In the genomic region with DNA sequence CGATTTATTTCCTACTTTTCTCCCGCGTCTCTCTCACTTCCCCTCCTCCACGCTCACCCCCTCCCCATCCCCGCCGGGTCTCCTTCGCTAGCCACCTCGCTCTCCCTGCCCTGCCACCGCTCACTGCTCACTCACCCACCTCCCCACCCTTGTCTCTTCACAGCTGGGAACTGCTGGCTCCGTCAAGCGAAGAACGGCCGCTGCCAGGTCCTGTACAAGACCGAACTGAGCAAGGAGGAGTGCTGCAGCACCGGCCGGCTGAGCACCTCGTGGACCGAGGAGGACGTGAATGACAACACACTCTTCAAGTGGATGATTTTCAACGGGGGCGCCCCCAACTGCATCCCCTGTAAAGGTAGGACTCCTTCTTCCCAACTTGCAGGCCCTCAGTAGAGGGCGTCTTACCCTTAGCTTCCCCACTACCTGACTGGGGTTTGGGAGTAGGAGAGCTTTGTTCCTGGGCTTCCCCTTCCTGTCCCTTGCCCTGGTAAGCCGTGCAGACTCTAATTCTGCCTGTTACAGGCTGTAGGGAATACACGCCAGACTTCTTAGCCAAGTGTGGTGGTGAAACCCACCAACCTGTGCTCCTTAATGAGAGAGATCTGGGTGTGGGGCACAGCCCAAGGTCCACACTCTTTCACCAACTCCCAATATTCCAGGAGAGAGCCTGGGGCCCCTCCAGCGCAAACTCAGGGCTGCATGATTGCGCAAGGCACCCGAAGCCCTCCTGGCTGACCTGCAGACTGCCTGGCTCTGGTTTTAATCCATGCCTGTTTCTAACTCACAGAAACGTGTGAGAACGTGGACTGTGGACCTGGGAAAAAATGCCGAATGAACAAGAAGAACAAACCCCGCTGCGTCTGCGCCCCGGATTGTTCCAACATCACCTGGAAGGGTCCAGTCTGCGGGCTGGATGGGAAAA, we compare ENCODE assay signal across 8 cellular contexts. TPM values are rescaled to one million over a fixed set of nuclear protein-coding genes. Genes with fewer than 3 reads are reported as not detected.
DNase-seq lines count a peak whose midpoint lies in the region; ATAC-seq and TF ChIP-seq lines count a peak whose summit lies in the region.

No MANE protein-coding gene starts in this region.

- peak overlapping the region; percentile 2 to 64 (median 44); a peak in 4 of 7 replicates for H3K27ac Mint-ChIP-seq in H9

- H3K4me3 Mint-ChIP-seq in H9 = peak overlapping the region; percentile 98 to 99

- H3K4me1 Mint-ChIP-seq in H9 = peaks cover 17 to 20% of the 10 kb centered on the region in 2 experiments

- no peak for TF ChIP-seq POLR2A in esophagus muscularis mucosa (IDR thresholded peaks at IDR 0.05; ENCODE audit: low read depth)

- H3K36me3 Mint-ChIP-seq in H9 (ENCODE audit: insufficient read depth in 1 of 3, low read depth in 3 of 3) = peaks cover 19 to 53% (median 34%) of the 10 kb centered on the region in 3 experiments; a peak in 6 of 7 replicates

- no peak overlapping the region for H2BK15ac ChIP-seq in H9 (ENCODE audit: low read depth, low read length)

- no peak overlapping the region for H2BK5ac ChIP-seq in H9 (ENCODE audit: insufficient read length, low read length)

- no peaks in the 10 kb centered on the region for H3K79me1 ChIP-seq in H9 (ENCODE audit: insufficient read depth, low read depth, low read length, poor library complexity, severe bottlenecking)

- H3K4me1 ChIP-seq in H9 (ENCODE audit: insufficient read depth, low read length) (peaks cover 5% of the 10 kb centered on the region; the same call in 1 of the 2 replicates), esophagus muscularis mucosa (peaks cover 19 to 50% (median 41%) of the 10 kb centered on the region in 4 donors), muscle layer of duodenum (ENCODE audit: control insufficient read depth in 1 of 2, insufficient read depth in 2 of 2, low read length in 2 of 2) (peaks cover 7 to 9% of the 10 kb centered on the region in 2 donors)

- H3K27ac ChIP-seq in H9 (ENCODE audit: insufficient read length, low read depth, low read length) (no peak overlapping the region), esophagus muscularis mucosa (replicated peaks in 1 of 4) (peak overlapping the region; percentile 50 to 78 (median 68)), muscle layer of duodenum (ENCODE audit: low read length) (no peak overlapping the region)

- no peak overlapping the region for H4K8ac ChIP-seq in H9 (replicated peaks; ENCODE audit: insufficient read length, low read depth, low read length)

- TF ChIP-seq CTCF in AG10803 (conservative IDR thresholded peaks at IDR 0.05; ENCODE audit: low read length) = peak; percentile 33
- peak; percentile 66 for TF ChIP-seq CTCF in H9 (conservative IDR thresholded peaks at IDR 0.05)
- TF ChIP-seq CTCF in esophagus muscularis mucosa (IDR thresholded peaks at IDR 0.05) = peak in 1 of 3 experiments; percentile 14

- intact Hi-C loops in esophagus muscularis mucosa (cut with DNase I) = loop anchor here (5.0 kb wide), 1 partner anchor 734 kb away; no protein-coding TSS in a partner anchor

- no peak overlapping the region for H4K91ac ChIP-seq in H9 (ENCODE audit: insufficient read length, low read depth, low read length)

- H3K9me3 ChIP-seq in H9 (ENCODE audit: control insufficient read depth, low read depth, low read length) = no peaks in the 10 kb centered on the region
- no peaks in the 10 kb centered on the region for H3K9me3 ChIP-seq in esophagus muscularis mucosa
- no peaks in the 10 kb centered on the region for H3K9me3 ChIP-seq in muscle layer of duodenum (ENCODE audit: control insufficient read depth in 1 of 2, low read length in 2 of 2)

- H3K27me3 Mint-ChIP-seq in H9 (ENCODE audit: low read depth) = peaks cover 5% of the 10 kb centered on the region; the same call in 1 of the 2 replicates

- H2BK120ac ChIP-seq in H9 (ENCODE audit: low read depth, low read length, poor library complexity, severe bottlenecking) = no peak overlapping the region

- H2BK12ac ChIP-seq in H9 (ENCODE audit: insufficient read length, low read depth, low read length) = no peak overlapping the region

- DNase-seq in AG10803 (ENCODE audit: low read depth) = peak; percentile 40
- peak; percentile 81 for DNase-seq in H9
- DNase-seq in activated CD4-positive, alpha-beta T cell treated with anti-CD3 and anti-CD28 coated beads for 48 hours = peak; percentile 33
- DNase-seq in esophagus muscularis mucosa (ENCODE audit: extremely low spot score) = no peak
- no peak for DNase-seq in NCI-H2107 treated with DMSO at 0.1 percent for 48 hours (lab: John Stamatoyannopoulos, UW; ENCODE audit: unreplicated experiment)
- DNase-seq in GM19240 (ENCODE audit: insufficient read length, low spot score) = no peak

- no peak overlapping the region for H2AFZ ChIP-seq in H9 (ENCODE audit: low read length)

- peak overlapping the region; percentile 98 for H3K4me2 ChIP-seq in H9 (ENCODE audit: insufficient read depth, insufficient read length, low read length)

- no peak overlapping the region for H2BK20ac ChIP-seq in H9 (ENCODE audit: low read depth, low read length, poor library complexity, severe bottlenecking)

- H3K23ac ChIP-seq in H9 (ENCODE audit: insufficient read length, low read depth, low read length) = no peak overlapping the region

- no peak overlapping the region for H3T11ph ChIP-seq in H9 (ENCODE audit: low read length)

- H4K5ac ChIP-seq in H9 (ENCODE audit: insufficient read length, low read depth, low read length) = no peak overlapping the region

- H3K4me3 ChIP-seq in AG10803 (ENCODE audit: low read length) = peak overlapping the region; percentile 78
- H3K4me3 ChIP-seq in esophagus muscularis mucosa = peak overlapping the region; percentile 65 to 82 (median 72)
- H3K4me3 ChIP-seq in muscle layer of duodenum (ENCODE audit: low read depth in 1 of 2, low read length in 2 of 2) = peak overlapping the region; percentile 77 to 87

- no peaks in the 10 kb centered on the region for H3K27me3 ChIP-seq in H9 (ENCODE audit: insufficient read depth, low read length)
- peaks cover 0 to 4% (median 0%) of the 10 kb centered on the region in 4 donors for H3K27me3 ChIP-seq in esophagus muscularis mucosa
- H3K27me3 ChIP-seq in muscle layer of duodenum (ENCODE audit: low read depth, low read length) = peaks cover 7% of the 10 kb centered on the region

- H3K9me3 Mint-ChIP-seq in H9 = 0 out of 5 replicates have a peak, but pooled peaks cover 0 to 3% of the 10 kb centered on the region in 2 experiments

- no peaks in the 10 kb centered on the region for H4K20me1 ChIP-seq in H9 (ENCODE audit: control insufficient read depth, insufficient read depth, insufficient read length)

- H3K79me2 ChIP-seq in H9 (ENCODE audit: insufficient read depth, low read length) = 0 out of 2 replicates have a peak, but pooled peaks cover 2% of the 10 kb centered on the region

- ATAC-seq in HG02973 (IDR thresholded peaks at IDR 0.05; ENCODE audit: unreplicated experiment) = no peak

- H3K23me2 ChIP-seq in H9 (ENCODE audit: insufficient read length, low read depth, low read length, poor library complexity, severe bottlenecking) = peaks cover 31% of the 10 kb centered on the region

- no peak overlapping the region for H3K4ac ChIP-seq in H9 (ENCODE audit: low read depth, low read length)

- no peak overlapping the region for H3K9ac ChIP-seq in H9 (ENCODE audit: extremely low read depth, insufficient read length, low read length)

- H3K36me3 ChIP-seq in esophagus muscularis mucosa = no peaks in the 10 kb centered on the region
- H3K36me3 ChIP-seq in muscle layer of duodenum (ENCODE audit: control insufficient read depth in 1 of 2, insufficient read depth in 2 of 2, low read length in 2 of 2) = peaks cover 0 to 4% of the 10 kb centered on the region in 2 donors

- H2AK5ac ChIP-seq in H9 (ENCODE audit: insufficient read length, low read length) = no peak overlapping the region

- peak overlapping the region; percentile 4; the same call in 1 of the 2 replicates for H3K14ac ChIP-seq in H9 (ENCODE audit: insufficient read depth, low read length)

- no peak overlapping the region for H3K56ac ChIP-seq in H9 (ENCODE audit: insufficient read length, low read depth, low read length)

- no peak overlapping the region for H3K18ac ChIP-seq in H9 (ENCODE audit: insufficient read length, low read depth, low read length)

- no CpG with 5 or more reads among the region's 35 CpGs for WGBS in H9 (ENCODE audit: extremely low coverage, insufficient read length, low lambda C conversion rate)
- 33% methylated on average over 35 of the region's 35 CpGs for WGBS in esophagus muscularis mucosa

- no peak for TF ChIP-seq EP300 in esophagus muscularis mucosa (IDR thresholded peaks at IDR 0.05)

RNA-seq across cellular contexts. Expression of gene FST, which starts 2.5 kb away (rescaled TPM):
- total RNA-seq in H9 (2021) = 109 and 111 TPM in 2 replicates
- total RNA-seq in esophagus muscularis mucosa = 10 to 100 TPM in 1 of 4 donors, 1 to 10 TPM in 3; 2.0 to 16.4 (median 4.3) TPM

Comparison
In these comparisons a context has a peak if more than half of its experiments do, and no peak if none do; other contexts are left out.
1. DNase-seq: peak in AG10803 (single experiment), H9 (single experiment) and activated CD4-positive, alpha-beta T cell treated with anti-CD3 and anti-CD28 coated beads for 48 hours (single experiment); none in esophagus muscularis mucosa (single experiment), NCI-H2107 treated with DMSO at 0.1 percent for 48 hours (single experiment) and GM19240 (single experiment).
2. H3K27ac ChIP-seq: peak in esophagus muscularis mucosa (4 of 4); none in H9 (single experiment) and muscle layer of duodenum (single experiment).
3. Peak in every context shown above with its lines, with median percentiles within 50 percentile points of each other: H3K4me3 ChIP-seq.